In genomic region chr10:31978158-31978483, GRCh38 we compare ENCODE assay signal across 2 cellular contexts.
TF ChIP-seq lines count a peak whose summit lies in the region.

No MANE protein-coding gene starts in this region.

TF ChIP-seq in IMR-90, 13 proteins besides CTCF, POLR2A, EP300 and RAD21:
- TF ChIP-seq MAFK (IDR thresholded peaks at IDR 0.05; ENCODE audit: low read depth, low read length) (peak; percentile 99), USF2 (IDR thresholded peaks at IDR 0.05; ENCODE audit: low read depth, low read length) (no peak)

TF ChIP-seq in H1, 55 proteins besides CTCF, POLR2A, EP300 and RAD21:
- no peak for TF ChIP-seq CHD7 (IDR thresholded peaks at IDR 0.05; ENCODE audit: insufficient replicate concordance, low read length)
- TF ChIP-seq GTF2F1 (IDR thresholded peaks at IDR 0.05; ENCODE audit: borderline replicate concordance, low read depth, low read length) = no peak
- no peak for TF ChIP-seq HDAC2 (IDR thresholded peaks at IDR 0.05; ENCODE audit: borderline replicate concordance in 1 of 2, low read depth in 2 of 2, low read length in 2 of 2)
- no peak for TF ChIP-seq CEBPB (IDR thresholded peaks at IDR 0.05; ENCODE audit: low read depth, low read length)
- no peak for TF ChIP-seq CREB1 (IDR thresholded peaks at IDR 0.05)
- TF ChIP-seq MAFK (IDR thresholded peaks at IDR 0.05; ENCODE audit: low read depth, low read length) = peak; percentile 49; the same call in 1 of the 2 replicates
